In the genomic region with DNA sequence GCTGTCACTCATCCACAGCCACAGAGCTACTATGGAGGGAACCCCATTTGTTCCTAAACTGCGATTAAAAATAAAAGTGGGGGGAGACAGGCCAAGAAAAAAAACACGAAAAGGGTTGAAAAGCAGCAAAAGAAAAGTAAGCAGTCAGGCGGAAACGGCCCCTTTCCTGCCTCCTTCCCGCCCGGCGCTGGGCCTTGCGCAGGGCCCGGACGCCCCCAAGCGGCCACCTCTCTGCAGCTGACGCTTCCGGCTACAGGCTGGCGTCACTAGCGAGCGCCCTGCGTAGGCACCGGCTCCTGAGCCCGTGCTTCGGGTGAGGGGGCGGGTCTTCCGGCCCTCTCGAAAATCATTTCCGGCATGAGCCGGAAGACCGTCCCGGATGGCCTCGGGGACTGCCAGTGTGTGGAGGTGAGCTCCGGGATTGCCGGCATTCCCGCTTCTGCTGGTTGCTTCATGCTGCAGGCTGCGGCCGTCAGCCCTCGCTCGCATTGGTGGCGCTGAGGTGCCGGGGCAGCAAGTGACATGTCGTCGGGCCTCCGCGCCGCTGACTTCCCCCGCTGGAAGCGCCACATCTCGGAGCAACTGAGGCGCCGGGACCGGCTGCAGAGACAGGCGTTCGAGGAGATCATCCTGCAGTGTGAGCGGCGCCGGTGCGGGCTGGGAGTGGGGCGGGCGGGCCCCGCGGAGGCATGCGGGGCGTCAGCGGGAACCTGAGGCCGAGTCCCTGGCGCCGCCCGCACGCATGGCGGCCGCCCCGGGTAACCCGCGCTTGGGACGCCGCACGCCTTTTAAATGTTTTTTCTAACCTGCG, we compare ENCODE assay signal across 8 cellular contexts. TPM values are rescaled to one million over a fixed set of nuclear protein-coding genes. Genes with fewer than 3 reads are reported as not detected.
DNase-seq lines count a peak whose midpoint lies in the region; ATAC-seq lines count a peak whose summit lies in the region.

TSS of gene ATG16L1 (plus strand) at position 368 of the 811 bp plus-strand sequence. CDS start at position 523, 155 bp downstream.

- DNase-seq in CD1c-positive myeloid dendritic cell (ENCODE audit: extremely low spot score) (peak; percentile 98), NCI-H748 (lab: John Stamatoyannopoulos, UW; ENCODE audit: unreplicated experiment) (peak; percentile 98), dedifferentiated amniotic fluid mesenchymal stem cell (ENCODE audit: extremely low spot score) (peak; percentile 97), left lobe of liver (ENCODE audit: low spot score) (peak; percentile 96)
- DNase-seq in activated CD4-positive, alpha-beta T cell treated with anti-CD3 and anti-CD28 coated beads, Interleukin-2, amount 50 U/mL, for 1 hour: peak; percentile 93
- peak; percentile 95 for DNase-seq in stimulated activated CD4-positive, alpha-beta T cell treated with anti-CD3 and anti-CD28 coated beads, Interleukin-2, amount 100 ng/mL, for 4 hours (ENCODE audit: low read depth)

- ATAC-seq in GM19372 (IDR thresholded peaks at IDR 0.05; ENCODE audit: low read depth, unreplicated experiment) (peak; percentile 98), HG03558 (IDR thresholded peaks at IDR 0.05; ENCODE audit: extremely low read depth, unreplicated experiment) (peak; percentile 89), left lobe of liver (peak; percentile 97)

RNA-seq across cellular contexts. Expression of gene ATG16L1, which starts in this region (rescaled TPM):
- total RNA-seq in left lobe of liver: 19.2 TPM

Comparison
In these comparisons a context has a peak if more than half of its experiments do, and no peak if none do; other contexts are left out.
1. Peak in every context shown above with its lines: DNase-seq and ATAC-seq.